22 cellular contexts compared by ENCODE assay signal in genomic region chr6:35483892-35484645, GRCh38. TPM values are rescaled to one million over a fixed set of nuclear protein-coding genes. Genes with fewer than 3 reads are reported as not detected.
DNase-seq lines count a peak whose midpoint lies in the region; ATAC-seq and TF ChIP-seq lines count a peak whose summit lies in the region.
"Had no signal": no experiment of that assay in that cellular context is flagged by ENCODE, and none has a peak within 500 bp of the region (broad histone marks: within the 10 kb centered on the region; RNA-seq: fewer than 3 reads in every experiment).

No MANE protein-coding gene starts in this region.

- 71 to 75% methylated on average over 11 of the region's 13 CpGs for WGBS in esophagus squamous epithelium, 2 donors

- peak overlapping the region; percentile 98 for H3K4me2 ChIP-seq in GM23338
- H3K4me2 ChIP-seq: hepatocyte had no signal

- H4K20me1 ChIP-seq in GM23338 (replicated peaks; ENCODE audit: insufficient read depth) = 0 out of 2 replicates have a peak, but pooled peaks cover 3% of the 10 kb centered on the region

- H3K4me1 Mint-ChIP-seq in GM23338 = peaks cover 40% of the 10 kb centered on the region
- H3K4me1 Mint-ChIP-seq in activated T-cell treated with anti-CD3 and anti-CD28 coated beads, Interleukin-2, amount 50 U/mL, for 72 hours (ENCODE audit: low read depth) = peaks cover 8% of the 10 kb centered on the region

- peaks cover 44% of the 10 kb centered on the region for H3K4me1 ChIP-seq in GM23338 (ENCODE audit: insufficient read depth)
- H3K4me1 ChIP-seq in esophagus squamous epithelium = peaks cover 38 to 61% (median 43%) of the 10 kb centered on the region in 3 donors
- peaks cover 35% of the 10 kb centered on the region for H3K4me1 ChIP-seq in rectal smooth muscle tissue (ENCODE audit: control insufficient read depth, insufficient read depth, low read length)

- ATAC-seq in GM23338 (no peak), GM18861 (IDR thresholded peaks at IDR 0.05; ENCODE audit: unreplicated experiment) (no peak), GM21390 (IDR thresholded peaks at IDR 0.05; ENCODE audit: unreplicated experiment) (no peak)
- no peak for ATAC-seq in activated T-cell treated with anti-CD3 and anti-CD28 coated beads, Interleukin-2, amount 50 U/mL, for 72 hours (replicated peaks in 1 of 2)
- ATAC-seq: stimulated activated naive B cell treated with anti-CD40 and anti-IgM and Interleukin-4, amounts not matched to agents 10 μg/mL and 1 μg/mL and 100 μg/mL, for 72 hours had no signal

- H3K79me2 ChIP-seq in GM23338 (replicated peaks; ENCODE audit: insufficient read depth) = peaks cover 27% of the 10 kb centered on the region

- no peaks in the 10 kb centered on the region for H3K9me2 ChIP-seq in GM23338 (ENCODE audit: insufficient read depth)

- peak overlapping the region; percentile 99 for H3K27ac Mint-ChIP-seq in GM23338
- H3K27ac Mint-ChIP-seq in activated T-cell treated with anti-CD3 and anti-CD28 coated beads, Interleukin-2, amount 50 U/mL, for 72 hours = no peak overlapping the region
- H3K27ac Mint-ChIP-seq: stimulated activated naive B cell treated with anti-CD40 and anti-IgM and Interleukin-4, amounts not matched to agents 10 μg/mL and 1 μg/mL and 100 μg/mL, for 72 hours had no signal

- no peaks in the 10 kb centered on the region; the same call in 2 of the 3 replicates for H3K9me3 Mint-ChIP-seq in GM23338
- no peaks in the 10 kb centered on the region for H3K9me3 Mint-ChIP-seq in activated T-cell treated with anti-CD3 and anti-CD28 coated beads, Interleukin-2, amount 50 U/mL, for 72 hours
- H3K9me3 Mint-ChIP-seq: CD4-positive, alpha-beta memory T cell; stimulated activated naive B cell treated with anti-CD40 and anti-IgM and Interleukin-4, amounts not matched to agents 10 μg/mL and 1 μg/mL and 100 μg/mL, for 72 hours had no signal

- intact Hi-C loops in esophagus squamous epithelium (cut with DNase I) = no loop called here

- H3K4me3 ChIP-seq in GM23338 = no peak overlapping the region
- H3K4me3 ChIP-seq in esophagus squamous epithelium = no peak overlapping the region
- no peak overlapping the region for H3K4me3 ChIP-seq in rectal smooth muscle tissue (ENCODE audit: low read length)
- H3K4me3 ChIP-seq: HAP-1, hepatocyte, right atrium auricular region had no signal

- H3K9ac ChIP-seq in rectal smooth muscle tissue (ENCODE audit: low read length) = no peak overlapping the region

- H3K27me3 ChIP-seq in GM23338 (ENCODE audit: insufficient read depth) (no peaks in the 10 kb centered on the region), esophagus squamous epithelium (no peaks in the 10 kb centered on the region), rectal smooth muscle tissue (ENCODE audit: control insufficient read depth, insufficient read depth, low read length) (no peaks in the 10 kb centered on the region)
- H3K27me3 ChIP-seq: hepatocyte, neutrophil, right atrium auricular region had no signal

- POLR2A ChIA-PET in RWPE1 (lab: Yijun Ruan, JAX; ENCODE audit: low non-redundant PET) = interaction anchor here (0.8 kb wide), 1 partner anchor 10 kb away, joined by 3 read pairs; no protein-coding TSS in a partner anchor

- peaks cover 19% of the 10 kb centered on the region for H3K27me3 Mint-ChIP-seq in GM23338 (ENCODE audit: insufficient read depth, low read depth, poor library complexity)
- H3K27me3 Mint-ChIP-seq in activated T-cell treated with anti-CD3 and anti-CD28 coated beads, Interleukin-2, amount 50 U/mL, for 72 hours (ENCODE audit: low read depth) = no peaks in the 10 kb centered on the region
- H3K27me3 Mint-ChIP-seq: stimulated activated naive B cell treated with anti-CD40 and anti-IgM and Interleukin-4, amounts not matched to agents 10 μg/mL and 1 μg/mL and 100 μg/mL, for 72 hours had no signal

- peak overlapping the region; percentile 100 for H3K27ac ChIP-seq in GM23338 (ENCODE audit: low read depth)
- H3K27ac ChIP-seq in RWPE1 = peak overlapping the region; percentile 99
- H3K27ac ChIP-seq in esophagus squamous epithelium = peak overlapping the region; percentile 90 to 99 (median 96)
- H3K27ac ChIP-seq in rectal smooth muscle tissue (ENCODE audit: low read depth, low read length) = peak overlapping the region; percentile 99
- H3K27ac ChIP-seq: neutrophil had no signal

- CTCF ChIA-PET in RWPE1 (lab: Yijun Ruan, JAX) = interaction anchor here (0.8 to 1.7 kb wide), 2 partner anchors 13 to 17 kb away, joined by 3 to 5 read pairs; partner anchors contain the start of gene TEAD3

- 0 out of 2 replicates have a peak, but pooled peaks cover 6% of the 10 kb centered on the region for H3K36me3 ChIP-seq in GM23338 (ENCODE audit: insufficient read depth)
- H3K36me3 ChIP-seq in esophagus squamous epithelium = peaks cover 0 to 58% (median 0%) of the 10 kb centered on the region in 3 donors
- peaks cover 12% of the 10 kb centered on the region for H3K36me3 ChIP-seq in rectal smooth muscle tissue (ENCODE audit: control insufficient read depth, insufficient read depth, low read length)
- H3K36me3 ChIP-seq: HAP-1, neutrophil had no signal

- H3K36me3 Mint-ChIP-seq in GM23338 (ENCODE audit: low read depth) = peaks cover 17% of the 10 kb centered on the region
- H3K36me3 Mint-ChIP-seq in activated T-cell treated with anti-CD3 and anti-CD28 coated beads, Interleukin-2, amount 50 U/mL, for 72 hours (ENCODE audit: insufficient read depth in 2 of 2) = no peaks in the 10 kb centered on the region
- H3K36me3 Mint-ChIP-seq: CD4-positive, alpha-beta memory T cell; stimulated activated naive B cell treated with anti-CD40 and anti-IgM and Interleukin-4, amounts not matched to agents 10 μg/mL and 1 μg/mL and 100 μg/mL, for 72 hours had no signal

- H2AFZ ChIP-seq in GM23338 = no peak overlapping the region
- H2AFZ ChIP-seq: hepatocyte had no signal

- no peak for DNase-seq in GM23338 (ENCODE audit: low spot score)
- DNase-seq in RWPE1 (ENCODE audit: low spot score) = no peak
- DNase-seq in esophagus squamous epithelium (lab: John Stamatoyannopoulos, UW) = no peak
- no peak for DNase-seq in NCI-H446 treated with DMSO at 0.1 percent for 48 hours (lab: John Stamatoyannopoulos, UW)
- no peak for DNase-seq in activated T-cell treated with anti-CD3 and anti-CD28 coated beads, Interleukin-2, amount 50 U/mL, for 72 hours
- DNase-seq: activated CD4-positive, alpha-beta T cell treated with anti-CD3 and anti-CD28 coated beads for 4 hours; activated effector memory CD4-positive, alpha-beta T cell treated with anti-CD3 and anti-CD28 coated beads, Interleukin-2, amount 50 U/mL, for 16 hours; caudate nucleus; midbrain; NCI-H1092 treated with DMSO at 0.1 percent for 48 hours; NCI-H69; stimulated activated CD4-positive, alpha-beta T cell treated with anti-CD3 and anti-CD28 coated beads, Interleukin-15, amount 100 ng/mL, for 24 hours; stimulated activated naive B cell treated with anti-CD40 and anti-IgM and Interleukin-4, amounts not matched to agents 10 μg/mL and 1 μg/mL and 100 μg/mL, for 72 hours had no signal

- H3K4me3 Mint-ChIP-seq in GM23338 = peak overlapping the region; percentile 10; the same call in 1 of the 3 replicates
- no peak overlapping the region for H3K4me3 Mint-ChIP-seq in activated T-cell treated with anti-CD3 and anti-CD28 coated beads, Interleukin-2, amount 50 U/mL, for 72 hours
- H3K4me3 Mint-ChIP-seq: CD4-positive, alpha-beta memory T cell; stimulated activated naive B cell treated with anti-CD40 and anti-IgM and Interleukin-4, amounts not matched to agents 10 μg/mL and 1 μg/mL and 100 μg/mL, for 72 hours had no signal

- no peak for TF ChIP-seq POLR2A in esophagus squamous epithelium (IDR thresholded peaks at IDR 0.05)

- H3K9me3 ChIP-seq in esophagus squamous epithelium = no peaks in the 10 kb centered on the region
- H3K9me3 ChIP-seq: HAP-1, neutrophil, right atrium auricular region had no signal

- peaks cover 21% of the 10 kb centered on the region for H3F3A ChIP-seq in GM23338 (replicated peaks; ENCODE audit: low read depth)

- TF ChIP-seq CTCF in GM23338 (conservative IDR thresholded peaks at IDR 0.05; ENCODE audit: low read depth in 2 of 2) (no peak), RWPE1 (conservative IDR thresholded peaks at IDR 0.05; ENCODE audit: low read depth) (no peak), esophagus squamous epithelium (IDR thresholded peaks at IDR 0.05) (no peak)

TF ChIP-seq in GM23338, 12 proteins besides CTCF, POLR2A, EP300 and RAD21 (continues in another document):
- TF ChIP-seq POLR2AphosphoS5 (IDR thresholded peaks at IDR 0.05; ENCODE audit: low read depth) (no peak), STAT1 (IDR thresholded peaks at IDR 0.05; ENCODE audit: unreplicated experiment) (no peak), ZNF114 (CRISPR knock-in tag; IDR thresholded peaks at IDR 0.05) (no peak), EZH2 (IDR thresholded peaks at IDR 0.05; ENCODE audit: low read depth, unreplicated experiment) (no peak), NANOG (IDR thresholded peaks at IDR 0.05; ENCODE audit: borderline replicate concordance) (no peak), ZNF331 (CRISPR knock-in tag; IDR thresholded peaks at IDR 0.05; ENCODE audit: low read depth) (no peak), JUNB (IDR thresholded peaks at IDR 0.05; ENCODE audit: unreplicated experiment) (no peak), CREB1 (CRISPR knock-in tag; IDR thresholded peaks at IDR 0.05; ENCODE audit: low read depth) (no peak)

RNA-seq across cellular contexts. Expression of gene TEAD3, which starts 12.8 kb away (rescaled TPM):
- total RNA-seq in GM23338 (2014; rRNA removed; shearing (Covaris generic)) = 26.5 and 26.7 TPM in 2 replicates
- polyA plus RNA-seq in GM23338 (2016; fragmentation: Nextera tagmentation; extraction: Ambion mirVana) = 15.0 and 15.6 TPM in 2 replicates
- 10 to 100 TPM; 13.7 to 33.5 (median 29.3) TPM for total RNA-seq in esophagus squamous epithelium
- total RNA-seq in activated T-cell treated with anti-CD3 and anti-CD28 coated beads, Interleukin-2, amount 50 U/mL, for 72 hours = 1 to 10 TPM; 1.7 to 1.9 TPM

RNA-seq across cellular contexts. Expression of gene RPL10A, which starts 15.9 kb away (rescaled TPM):
- 1,297 and 1,329 TPM in 2 replicates for total RNA-seq in GM23338 (2014; rRNA removed; shearing (Covaris generic))
- 686 and 730 TPM in 2 replicates for polyA plus RNA-seq in GM23338 (2016; fragmentation: Nextera tagmentation; extraction: Ambion mirVana)
- total RNA-seq in esophagus squamous epithelium = 1,000 to 10,000 TPM; 1,152 to 2,101 (median 1,461) TPM
- 1,000 to 10,000 TPM; 2,353 to 2,363 TPM for total RNA-seq in activated T-cell treated with anti-CD3 and anti-CD28 coated beads, Interleukin-2, amount 50 U/mL, for 72 hours

RNA-seq across cellular contexts. Expression of gene TULP1, which starts 28.6 kb away (rescaled TPM):
- 1.3 and 3.0 TPM in 2 replicates for total RNA-seq in GM23338 (2014; rRNA removed; shearing (Covaris generic))
- 3.8 and 7.1 TPM in 2 replicates for polyA plus RNA-seq in GM23338 (2016; fragmentation: Nextera tagmentation; extraction: Ambion mirVana)
- total RNA-seq in esophagus squamous epithelium = not detected
- not detected for total RNA-seq in activated T-cell treated with anti-CD3 and anti-CD28 coated beads, Interleukin-2, amount 50 U/mL, for 72 hours
- total RNA-seq: CD4-positive, alpha-beta memory T cell; hepatocyte; kidney epithelial cell; right atrium auricular region had no signal
- polyA plus RNA-seq: CD4-positive, alpha-beta memory T cell had no signal

RNA-seq across cellular contexts. Expression of gene FANCE, which starts 31.9 kb away (rescaled TPM):
- total RNA-seq in GM23338 (2014; rRNA removed; shearing (Covaris generic)) = 18.5 and 25.5 TPM in 2 replicates
- polyA plus RNA-seq in GM23338 (2016; fragmentation: Nextera tagmentation; extraction: Ambion mirVana) = 5.4 and 6.5 TPM in 2 replicates
- total RNA-seq in esophagus squamous epithelium = 10 to 100 TPM in 1 of 4 donors, 1 to 10 TPM in 3; 6.9 to 15.5 (median 8.0) TPM
- total RNA-seq in activated T-cell treated with anti-CD3 and anti-CD28 coated beads, Interleukin-2, amount 50 U/mL, for 72 hours = 10 to 100 TPM; 22.0 to 27.2 TPM
